ENCODE assay signal across 8 cellular contexts in the genomic region with DNA sequence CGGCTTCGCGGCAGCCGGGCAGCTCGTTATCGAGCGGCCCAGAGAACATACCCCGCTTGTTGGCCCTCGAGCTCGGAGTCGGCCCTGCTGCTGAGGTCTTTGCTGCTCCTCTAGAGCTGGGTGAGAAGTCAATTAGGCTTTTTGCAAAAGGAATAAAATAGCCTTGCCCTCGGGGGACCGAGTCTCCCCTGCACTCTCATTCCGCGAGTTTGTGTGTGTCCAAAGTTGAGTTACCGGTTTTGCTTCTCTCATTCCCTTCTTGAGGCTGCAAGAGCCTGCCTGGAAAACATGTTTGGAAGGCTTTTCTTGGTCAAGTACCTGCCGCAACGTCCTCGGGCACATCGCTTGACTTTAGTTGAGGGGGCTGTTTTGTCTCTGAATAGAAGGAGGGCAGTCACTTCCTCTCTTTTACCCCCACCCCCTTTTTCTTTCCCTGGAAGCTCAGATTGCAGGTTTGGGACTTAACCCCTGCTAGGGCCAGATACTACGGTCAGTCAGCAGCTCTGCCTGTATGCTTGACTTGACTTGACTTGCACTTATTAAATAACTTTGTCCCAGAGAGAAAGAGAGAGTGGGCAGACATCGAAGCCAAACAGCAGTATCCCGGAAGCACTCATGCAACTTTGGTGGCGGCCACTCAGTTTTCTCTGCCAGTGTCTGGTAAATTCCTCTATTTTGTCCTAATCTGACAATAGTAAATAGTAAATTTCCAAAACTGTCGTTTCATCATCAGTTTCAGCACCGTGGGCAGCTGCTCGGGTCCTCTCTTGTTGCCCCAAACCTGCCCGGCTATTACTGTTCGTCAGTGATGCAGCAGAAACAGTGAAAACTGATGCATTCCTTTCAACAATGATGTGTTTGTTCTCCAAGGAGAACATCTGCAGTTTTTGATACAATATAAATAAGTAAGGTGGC. TPM values are rescaled to one million over a fixed set of nuclear protein-coding genes. Genes with fewer than 3 reads are reported as not detected.
DNase-seq lines count a peak whose midpoint lies in the region; ATAC-seq and TF ChIP-seq lines count a peak whose summit lies in the region.

No MANE protein-coding gene starts in this region.

- H2AFZ ChIP-seq in Loucy (ENCODE audit: low read length) (peak overlapping the region; percentile 89), fibroblast of lung (ENCODE audit: low read length) (peak overlapping the region; percentile 86)

- H3K9me3 Mint-ChIP-seq in activated T-cell treated with anti-CD3 and anti-CD28 coated beads, Interleukin-2, amount 50 U/mL, for 4 hours, result no peaks in the 10 kb centered on the region
- H3K9me3 Mint-ChIP-seq in naive B cell, result peaks cover 0 to 2% (median 0%) of the 10 kb centered on the region in 7 donors

- H3F3A ChIP-seq in Loucy (ENCODE audit: low read depth), result peaks cover 7% of the 10 kb centered on the region; the same call in 1 of the 2 replicates

- H3K27ac Mint-ChIP-seq in naive B cell, result peak overlapping the region; percentile 92 to 100 (median 98)

- TF ChIP-seq CTCF in Loucy (conservative IDR thresholded peaks at IDR 0.05; ENCODE audit: low read length), result no peak
- no peak for TF ChIP-seq CTCF in fibroblast of lung (conservative IDR thresholded peaks at IDR 0.05 in 1 of 2, IDR thresholded peaks at IDR 0.05 in 1 of 2; ENCODE audit: low read depth in 1 of 2, low read length in 2 of 2)

- peak overlapping the region; percentile 98 for H3K4me3 Mint-ChIP-seq in activated T-cell treated with anti-CD3 and anti-CD28 coated beads, Interleukin-2, amount 50 U/mL, for 4 hours
- peak overlapping the region; percentile 94 to 100 (median 100) for H3K4me3 Mint-ChIP-seq in naive B cell

- no peaks in the 10 kb centered on the region for H3K27me3 Mint-ChIP-seq in activated T-cell treated with anti-CD3 and anti-CD28 coated beads, Interleukin-2, amount 50 U/mL, for 4 hours (ENCODE audit: low read depth)
- H3K27me3 Mint-ChIP-seq in naive B cell, result no peaks in the 10 kb centered on the region

- H3K9ac ChIP-seq in Loucy (ENCODE audit: low read depth, low read length, poor library complexity, severe bottlenecking), result peak overlapping the region; percentile 81
- H3K9ac ChIP-seq in fibroblast of lung (ENCODE audit: insufficient read depth, low read length), result peak overlapping the region; percentile 92

- peak in 1 of 2 donors; percentile 15 for ATAC-seq in activated T-cell treated with anti-CD3 and anti-CD28 coated beads, Interleukin-2, amount 50 U/mL, for 4 hours
- ATAC-seq in naive B cell (ENCODE audit: low read depth in 2 of 2) (peak; percentile 11 to 19), GM18873 (IDR thresholded peaks at IDR 0.05; ENCODE audit: low FRiP score, unreplicated experiment) (no peak)

- H3K9me3 ChIP-seq in Loucy (ENCODE audit: insufficient read depth, low read depth, low read length) (no peaks in the 10 kb centered on the region), fibroblast of lung (ENCODE audit: control insufficient read depth, insufficient read depth, low read depth, low read length) (no peaks in the 10 kb centered on the region)

- peaks cover 3% of the 10 kb centered on the region for H3K36me3 Mint-ChIP-seq in activated T-cell treated with anti-CD3 and anti-CD28 coated beads, Interleukin-2, amount 50 U/mL, for 4 hours (ENCODE audit: insufficient read depth)
- H3K36me3 Mint-ChIP-seq in naive B cell, result peaks cover 0 to 4% of the 10 kb centered on the region in 2 donors

- H3K4me2 ChIP-seq in Loucy (ENCODE audit: low read depth, low read length, poor library complexity, severe bottlenecking), result peak overlapping the region; percentile 90
- H3K4me2 ChIP-seq in fibroblast of lung (ENCODE audit: extremely low read depth, insufficient read depth, low read length), result peak overlapping the region; percentile 94

- H4K20me1 ChIP-seq in Loucy (ENCODE audit: insufficient read depth, low read length, poor library complexity, severe bottlenecking), result peaks cover 30% of the 10 kb centered on the region
- no peaks in the 10 kb centered on the region for H4K20me1 ChIP-seq in fibroblast of lung (ENCODE audit: control insufficient read depth, extremely low read depth, insufficient read depth, low read length)

- peaks cover 47% of the 10 kb centered on the region for H3K4me1 Mint-ChIP-seq in activated T-cell treated with anti-CD3 and anti-CD28 coated beads, Interleukin-2, amount 50 U/mL, for 4 hours (ENCODE audit: low read depth)
- peaks cover 52 to 56% (median 54%) of the 10 kb centered on the region in 3 donors for H3K4me1 Mint-ChIP-seq in naive B cell

- DNase-seq in NCI-H82 (lab: John Stamatoyannopoulos, UW), result peak; percentile 64
- no peak for DNase-seq in NCI-H82 treated with DMSO at 0.1 percent for 48 hours (lab: John Stamatoyannopoulos, UW; ENCODE audit: unreplicated experiment)
- peak; percentile 39 for DNase-seq in HCEC 1CT
- DNase-seq in activated T-cell treated with anti-CD3 and anti-CD28 coated beads, Interleukin-2, amount 50 U/mL, for 4 hours, result no peak
- DNase-seq in fibroblast of lung (ENCODE audit: low read depth in 2 of 2), result peak; percentile 40 to 42
- no peak for DNase-seq in naive B cell

- peak overlapping the region; percentile 94 for H3K4me3 ChIP-seq in Loucy (ENCODE audit: low read length, poor library complexity, severe bottlenecking)
- H3K4me3 ChIP-seq in fibroblast of lung (replicated peaks in 1 of 4; ENCODE audit: control extremely low read depth in 1 of 4, insufficient read depth in 1 of 4, low read depth in 3 of 4, low read length in 4 of 4), result peak overlapping the region; percentile 80 to 90 (median 87)

- H3K27me3 ChIP-seq in Loucy (ENCODE audit: insufficient read depth, low read length, poor library complexity, severe bottlenecking) (no peaks in the 10 kb centered on the region), fibroblast of lung (ENCODE audit: control insufficient read depth, insufficient read depth, low read length) (no peaks in the 10 kb centered on the region)

- no peaks in the 10 kb centered on the region for H3K9me2 ChIP-seq in Loucy (replicated peaks; ENCODE audit: low read depth, low read length)

- H3K4me1 ChIP-seq in Loucy (ENCODE audit: insufficient read depth, low read length, poor library complexity, severe bottlenecking), result peaks cover 45% of the 10 kb centered on the region
- peaks cover 4% of the 10 kb centered on the region for H3K4me1 ChIP-seq in fibroblast of lung (ENCODE audit: control insufficient read depth, extremely low read depth, insufficient read depth, low read length)

- H3K79me2 ChIP-seq in Loucy (ENCODE audit: insufficient read depth, low read length) (peaks cover 49% of the 10 kb centered on the region), fibroblast of lung (ENCODE audit: control insufficient read depth, insufficient read depth, low read length) (peaks cover 45% of the 10 kb centered on the region)

- H3K27ac ChIP-seq in fibroblast of lung (ENCODE audit: insufficient read depth, low read length), result peak overlapping the region; percentile 94

- no peaks in the 10 kb centered on the region for H3K36me3 ChIP-seq in Loucy (ENCODE audit: insufficient read depth, low read length)
- H3K36me3 ChIP-seq in fibroblast of lung (ENCODE audit: control insufficient read depth, insufficient read depth, low read length), result no peaks in the 10 kb centered on the region

RNA-seq across cellular contexts. Expression of gene RNF13, which starts 0.6 kb away (rescaled TPM):
- total RNA-seq in activated T-cell treated with anti-CD3 and anti-CD28 coated beads, Interleukin-2, amount 50 U/mL, for 4 hours, result 10 to 100 TPM; 29.4 to 31.9 (median 30.7) TPM
- total RNA-seq in fibroblast of lung, result 81.7 and 86.8 TPM in 2 replicates
- polyA plus RNA-seq in fibroblast of lung, result 33.4 and 57.4 TPM in 2 replicates
- 21.7 and 33.5 TPM in 2 replicates for polyA plus RNA-seq in fibroblast of lung (2012)
- polyA minus RNA-seq in fibroblast of lung (ENCODE audit: low replicate concordance), result 12.9 and 17.5 TPM in 2 replicates
- 100 to 1,000 TPM; 162 to 235 (median 220) TPM for polyA plus RNA-seq in naive B cell (ENCODE audit: low read depth in 6 of 6)

RNA-seq across cellular contexts. Expression of gene ANKUB1, which starts 21.3 kb away (rescaled TPM):
- total RNA-seq in activated T-cell treated with anti-CD3 and anti-CD28 coated beads, Interleukin-2, amount 50 U/mL, for 4 hours, result not detected
- not detected in 2 replicates for total RNA-seq in fibroblast of lung
- polyA plus RNA-seq in fibroblast of lung (not detected in 2 replicates), naive B cell (ENCODE audit: low read depth in 6 of 6) (1 to 10 TPM in 1 of 6 donors, under 1 TPM in 2, not detected in 3; 0.35 to 2.6 (median 0.71) TPM)
- not detected in 2 replicates for polyA plus RNA-seq in fibroblast of lung (2012)
- polyA minus RNA-seq in fibroblast of lung (ENCODE audit: low replicate concordance), result not detected in 2 replicates

Comparison
In these comparisons a context has a peak if more than half of its experiments do, and no peak if none do; other contexts are left out.
1. DNase-seq: peak in NCI-H82 (single experiment), HCEC 1CT (single experiment) and fibroblast of lung (2 of 2); none in NCI-H82 treated with DMSO at 0.1 percent for 48 hours (single experiment), activated T-cell treated with anti-CD3 and anti-CD28 coated beads, Interleukin-2, amount 50 U/mL, for 4 hours (single experiment) and naive B cell (single experiment).